In the genomic region with DNA sequence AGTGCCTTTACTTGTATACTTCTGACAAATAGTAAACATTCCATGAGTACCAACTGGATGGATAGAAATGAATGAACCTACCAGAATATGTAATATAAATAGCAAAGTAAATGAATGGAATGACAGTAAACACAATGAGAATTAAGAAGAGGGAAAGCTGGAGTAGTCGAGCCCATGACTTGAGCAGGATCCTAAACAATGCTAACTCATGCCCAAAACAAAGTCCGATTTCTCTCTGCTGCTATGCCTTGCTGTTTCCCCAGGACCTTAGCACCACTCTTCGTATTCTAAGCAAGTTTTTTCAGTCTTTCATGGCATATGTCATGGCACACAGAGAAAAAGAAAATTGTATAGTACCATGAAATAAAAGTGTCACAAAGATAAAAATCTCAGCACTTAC, we compare ENCODE assay signal across 10 cellular contexts. TPM values are rescaled to one million over a fixed set of nuclear protein-coding genes. Genes with fewer than 3 reads are reported as not detected.
DNase-seq lines count a peak whose midpoint lies in the region; TF ChIP-seq lines count a peak whose summit lies in the region.
"Had no signal": no experiment of that assay in that cellular context is flagged by ENCODE, and none has a peak within 500 bp of the region (broad histone marks: within the 10 kb centered on the region; RNA-seq: fewer than 3 reads in every experiment).

No MANE protein-coding gene starts in this region.

- H3K4me3 ChIP-seq in NB4 (ENCODE audit: low read depth, low read length): peak overlapping the region; percentile 80
- H3K4me3 ChIP-seq in effector memory CD4-positive, alpha-beta T cell (ENCODE audit: insufficient read depth, low read depth, low read length, poor library complexity, severe bottlenecking): peak overlapping the region; percentile 70

- no peaks in the 10 kb centered on the region for H3K9me3 ChIP-seq in effector memory CD4-positive, alpha-beta T cell (ENCODE audit: control insufficient read depth, low read length)

- CTCF ChIA-PET in Calu3 (lab: Charles Lee): interaction anchor here (0.9 kb wide), 1 partner anchor 205 kb away, joined by 3 read pairs; no protein-coding TSS in a partner anchor
- CTCF ChIA-PET in GM10248 (lab: Yijun Ruan, JAX): interaction anchor here (1.1 to 1.6 kb wide), 2 partner anchors 28 to 206 kb away, joined by 3 to 6 read pairs; no protein-coding TSS in a partner anchor

- peaks cover 28% of the 10 kb centered on the region for H3K4me1 ChIP-seq in effector memory CD4-positive, alpha-beta T cell (ENCODE audit: control insufficient read depth, insufficient read depth, low read length, poor library complexity, severe bottlenecking)

- POLR2A ChIA-PET in GM10248 (lab: Yijun Ruan, JAX): no interaction called here

- H3K4me1 Mint-ChIP-seq in Calu3 (ENCODE audit: low read depth, unreplicated experiment): peaks cover 38% of the 10 kb centered on the region
- peaks cover 35% of the 10 kb centered on the region for H3K4me1 Mint-ChIP-seq in osteocyte (ENCODE audit: unreplicated experiment)

- H3K36me3 Mint-ChIP-seq in Calu3 (ENCODE audit: insufficient read depth, unreplicated experiment) (peaks cover 16% of the 10 kb centered on the region), osteocyte (ENCODE audit: unreplicated experiment) (peaks cover 8% of the 10 kb centered on the region)

- H3K36me3 ChIP-seq in effector memory CD4-positive, alpha-beta T cell (ENCODE audit: control insufficient read depth, insufficient read depth, low read length): peaks cover 9% of the 10 kb centered on the region

- no peak for TF ChIP-seq POLR2A in NB4 (IDR thresholded peaks at IDR 0.05; ENCODE audit: extremely low read depth, insufficient read length)

- BruUV-seq in Calu3 (replicated peaks; lab: Mats Ljungman, UMichigan): no TSS peak

- intact Hi-C loops in Calu3 (cut with micrococcal nuclease; ENCODE audit: unreplicated experiment): loop anchor here (5.0 kb wide), 1 partner anchor 207 kb away; no protein-coding TSS in a partner anchor

- no peaks in the 10 kb centered on the region for H3K27me3 Mint-ChIP-seq in Calu3 (ENCODE audit: unreplicated experiment)
- no peaks in the 10 kb centered on the region for H3K27me3 Mint-ChIP-seq in osteocyte (ENCODE audit: unreplicated experiment)

- H3K9me3 Mint-ChIP-seq in Calu3 (ENCODE audit: low read depth, unreplicated experiment): no peaks in the 10 kb centered on the region
- no peaks in the 10 kb centered on the region for H3K9me3 Mint-ChIP-seq in osteocyte (ENCODE audit: unreplicated experiment)

- H3K27me3 ChIP-seq in effector memory CD4-positive, alpha-beta T cell (replicated peaks; ENCODE audit: control insufficient read depth, insufficient read depth, low read length, poor library complexity, severe bottlenecking): no peaks in the 10 kb centered on the region

- DNase-seq in Calu3 (no peak), NB4 (ENCODE audit: low read depth) (no peak), osteocyte (ENCODE audit: extremely low spot score, unreplicated experiment) (no peak), mesenteric fat pad (ENCODE audit: low spot score) (no peak), GM10248 (ENCODE audit: extremely low spot score) (no peak), COR-L47 (lab: John Stamatoyannopoulos, UW) (no peak)
- DNase-seq in effector memory CD4-positive, alpha-beta T cell: no peak
- DNase-seq in stimulated activated CD8-positive, alpha-beta memory T cell treated with anti-CD3 and anti-CD28 coated beads, Interleukin-4, amount 100 ng/mL, for 48 hours: no peak
- DNase-seq: activated CD4-positive, alpha-beta T cell treated with anti-CD3 and anti-CD28 coated beads for 1 hour; caudate nucleus had no signal

- H3K27ac Mint-ChIP-seq in Calu3 (ENCODE audit: unreplicated experiment) (no peak overlapping the region), osteocyte (ENCODE audit: unreplicated experiment) (no peak overlapping the region)

- no peak overlapping the region for H3K27ac ChIP-seq in effector memory CD4-positive, alpha-beta T cell (ENCODE audit: insufficient read depth, low read length, poor library complexity, severe bottlenecking)

- TF ChIP-seq CTCF in Calu3 (IDR thresholded peaks at IDR 0.05; ENCODE audit: unreplicated experiment) (no peak), NB4 (IDR thresholded peaks at IDR 0.05; ENCODE audit: low read depth, low read length) (no peak), osteocyte (IDR thresholded peaks at IDR 0.05) (no peak), GM10248 (IDR thresholded peaks at IDR 0.05; ENCODE audit: control extremely low read depth, extremely low read depth, low read depth, missing control alignments) (no peak)

- H3K4me3 Mint-ChIP-seq in Calu3 (ENCODE audit: low read depth, unreplicated experiment) (peak overlapping the region; percentile 80), osteocyte (ENCODE audit: unreplicated experiment) (peak overlapping the region; percentile 93)

RNA-seq across cellular contexts. Expression of gene XPA, which starts 1.8 kb away (rescaled TPM):
- 5.4 and 5.9 TPM in 2 replicates for total RNA-seq in Calu3 (2022)
- total RNA-seq in osteocyte: 10.1 and 10.6 TPM in 2 replicates
- 16.7 TPM for total RNA-seq in mesenteric fat pad
